In the genomic region with DNA sequence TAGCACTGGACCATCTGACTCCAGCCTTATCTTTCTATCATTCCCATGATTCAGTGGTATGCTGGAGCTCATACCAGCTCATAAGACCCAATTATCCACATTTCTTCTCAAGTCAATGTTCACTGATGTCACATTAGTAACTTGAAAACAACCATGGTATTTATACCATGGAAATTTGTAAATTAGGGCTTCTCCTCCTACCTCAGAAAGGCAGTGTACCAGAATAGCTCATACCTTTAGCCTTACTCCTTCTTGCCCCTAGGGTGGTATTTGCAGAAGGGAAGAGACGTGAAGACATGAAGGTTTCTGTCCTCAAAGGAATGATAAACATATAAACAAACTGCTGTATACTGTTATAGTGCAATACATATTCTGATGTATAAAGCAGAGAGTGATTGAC, we compare ENCODE assay signal across 27 cellular contexts.
"Had no signal": no experiment of that assay in that cellular context is flagged by ENCODE, and none has a peak within 500 bp of the region (broad histone marks: within the 10 kb centered on the region; RNA-seq: fewer than 3 reads in every experiment).

No MANE protein-coding gene starts in this region.

- H3K4me3 Mint-ChIP-seq: naive thymus-derived CD8-positive, alpha-beta T cell; natural killer cell treated with Interleukin-12 subunit alpha and Interleukin-12 subunit beta and Interleukin-15 and Interleukin-18, amount 100 ng/mL, for 72 hours; nephron progenitor cell; neural crest cell; stimulated activated effector memory CD8-positive, alpha-beta T cell treated with anti-CD3 and anti-CD28 coated beads, Interleukin-12 subunit alpha, Interleukin-12 subunit beta, amount 100 ng/mL, for 72 hours; stimulated activated naive B cell treated with anti-CD40 and anti-IgM and Interleukin-4, amounts not matched to agents 10 μg/mL and 1 μg/mL and 100 μg/mL, for 72 hours; stimulated activated naive CD8-positive, alpha-beta T cell treated with anti-CD3 and anti-CD28 coated beads, Interleukin-15, Interleukin-2, amounts not matched to agents 100 ng/mL and 50 ng/mL, for 24 hours; type B pancreatic cell had no signal

- FAIRE-seq: pancreas, small intestine had no signal

- H3K4me3 ChIP-seq: pancreas, prostate gland, right lobe of liver, sigmoid colon, stomach, thoracic aorta, thyroid gland, tibial nerve, upper lobe of right lung, uterus had no signal

- DNase-seq: naive thymus-derived CD8-positive, alpha-beta T cell; nephron progenitor cell; nucleus accumbens; pancreas; retina; right cardiac atrium; right lobe of liver; sigmoid colon; small intestine; stimulated activated CD4-positive, alpha-beta T cell treated with anti-CD3 and anti-CD28 coated beads, Interleukin-15, amount 100 ng/mL, for 24 hours; stimulated activated CD4-positive, alpha-beta T cell treated with anti-CD3 and anti-CD28 coated beads, Interleukin-2, amount 100 ng/mL, for 24 hours; stimulated activated CD4-positive, alpha-beta T cell treated with anti-CD3 and anti-CD28 coated beads, Interleukin-2, amount 100 ng/mL, for 48 hours; stimulated activated CD4-positive, alpha-beta T cell treated with anti-CD3 and anti-CD28 coated beads, Interleukin-4, amount 100 ng/mL, for 24 hours; stimulated activated naive B cell treated with anti-CD40 and anti-IgM and Interleukin-4, amounts not matched to agents 10 μg/mL and 1 μg/mL and 100 μg/mL, for 72 hours; stimulated activated naive CD4-positive, alpha-beta T cell treated with Interleukin-2 at 50 U/mL for 16 hours; stomach; thyroid gland; upper lobe of right lung; uterus had no signal

- H3K4me1 Mint-ChIP-seq: naive thymus-derived CD8-positive, alpha-beta T cell; nephron progenitor cell; neural crest cell; stimulated activated effector memory CD8-positive, alpha-beta T cell treated with anti-CD3 and anti-CD28 coated beads, Interleukin-12 subunit alpha, Interleukin-12 subunit beta, amount 100 ng/mL, for 72 hours; stimulated activated naive B cell treated with anti-CD40 and anti-IgM and Interleukin-4, amounts not matched to agents 10 μg/mL and 1 μg/mL and 100 μg/mL, for 72 hours had no signal

- H3K27me3 Mint-ChIP-seq: naive thymus-derived CD8-positive, alpha-beta T cell; natural killer cell treated with Interleukin-12 subunit alpha and Interleukin-12 subunit beta and Interleukin-15 and Interleukin-18, amount 100 ng/mL, for 72 hours; stimulated activated naive B cell treated with anti-CD40 and anti-IgM and Interleukin-4, amounts not matched to agents 10 μg/mL and 1 μg/mL and 100 μg/mL, for 72 hours; stimulated activated naive CD8-positive, alpha-beta T cell treated with anti-CD3 and anti-CD28 coated beads, Interleukin-15, Interleukin-2, amounts not matched to agents 100 ng/mL and 50 ng/mL, for 24 hours; type B pancreatic cell had no signal

- H3K36me3 Mint-ChIP-seq: natural killer cell treated with Interleukin-12 subunit alpha and Interleukin-12 subunit beta and Interleukin-15 and Interleukin-18, amount 100 ng/mL, for 72 hours; stimulated activated effector memory CD8-positive, alpha-beta T cell treated with anti-CD3 and anti-CD28 coated beads, Interleukin-12 subunit alpha, Interleukin-12 subunit beta, amount 100 ng/mL, for 72 hours had no signal

- H3K9me3 Mint-ChIP-seq: natural killer cell treated with Interleukin-12 subunit alpha and Interleukin-12 subunit beta and Interleukin-15 and Interleukin-18, amount 100 ng/mL, for 72 hours; stimulated activated effector memory CD8-positive, alpha-beta T cell treated with anti-CD3 and anti-CD28 coated beads, Interleukin-12 subunit alpha, Interleukin-12 subunit beta, amount 100 ng/mL, for 72 hours; stimulated activated naive CD8-positive, alpha-beta T cell treated with anti-CD3 and anti-CD28 coated beads, Interleukin-15, Interleukin-2, amounts not matched to agents 100 ng/mL and 50 ng/mL, for 24 hours had no signal

- H3K27ac Mint-ChIP-seq: naive thymus-derived CD8-positive, alpha-beta T cell; natural killer cell treated with Interleukin-12 subunit alpha and Interleukin-12 subunit beta and Interleukin-15 and Interleukin-18, amount 100 ng/mL, for 72 hours; nephron progenitor cell; stimulated activated effector memory CD8-positive, alpha-beta T cell treated with anti-CD3 and anti-CD28 coated beads, Interleukin-12 subunit alpha, Interleukin-12 subunit beta, amount 100 ng/mL, for 72 hours; stimulated activated naive B cell treated with anti-CD40 and anti-IgM and Interleukin-4, amounts not matched to agents 10 μg/mL and 1 μg/mL and 100 μg/mL, for 72 hours; stimulated activated naive CD8-positive, alpha-beta T cell treated with anti-CD3 and anti-CD28 coated beads, Interleukin-15, Interleukin-2, amounts not matched to agents 100 ng/mL and 50 ng/mL, for 24 hours; type B pancreatic cell had no signal
